ENCODE assay signal across 23 cellular contexts in the genomic region with DNA sequence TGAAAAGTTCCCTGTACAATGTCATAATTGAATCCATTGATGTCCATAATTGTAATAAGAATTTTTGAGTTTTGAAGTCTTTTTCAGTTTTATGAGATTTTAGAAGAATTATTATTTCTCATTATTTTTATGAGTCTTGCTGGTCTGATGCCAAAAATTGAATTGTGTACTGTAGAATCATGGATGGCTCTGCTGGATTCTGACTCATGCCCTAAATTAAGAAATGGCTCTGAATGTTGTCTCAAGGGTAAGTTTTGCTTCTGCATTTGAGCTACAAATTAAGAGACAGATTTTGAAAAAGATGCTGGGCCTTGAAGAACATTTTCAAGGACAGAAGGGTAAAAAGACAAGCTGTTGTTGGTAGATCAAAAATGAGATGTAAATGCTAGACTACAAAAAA.
A peak's percentile ranks its signal among the peaks of the same experiment; 100 is the strongest.
DNase-seq lines count a peak whose midpoint lies in the region; ATAC-seq, FAIRE-seq and TF ChIP-seq lines count a peak whose summit lies in the region.
"Had no signal": no experiment of that assay in that cellular context is flagged by ENCODE, and none has a peak within 500 bp of the region (broad histone marks: within the 10 kb centered on the region; RNA-seq: fewer than 3 reads in every experiment).

No MANE protein-coding gene starts in this region.

- H3K9ac ChIP-seq in Karpas-422 (ENCODE audit: low read length): no peak overlapping the region
- no peak overlapping the region for H3K9ac ChIP-seq in endothelial cell of umbilical vein (replicated peaks; ENCODE audit: extremely low read depth, insufficient read depth, low read length)

- H3K27me3 ChIP-seq in Karpas-422 (ENCODE audit: low read length) (no peaks in the 10 kb centered on the region), endothelial cell of umbilical vein (ENCODE audit: control insufficient read depth in 2 of 2, insufficient read depth in 2 of 2, low read length in 2 of 2) (no peaks in the 10 kb centered on the region), lower lobe of right lung (ENCODE audit: low read depth) (no peaks in the 10 kb centered on the region), SJCRH30 (no peaks in the 10 kb centered on the region)
- H3K27me3 ChIP-seq: gastrocnemius medialis, neutrophil, testis had no signal

- no peak for TF ChIP-seq POLR2A in endothelial cell of umbilical vein (IDR thresholded peaks at IDR 0.05; ENCODE audit: low read depth, low read length)

- no peaks in the 10 kb centered on the region for H3K9me1 ChIP-seq in endothelial cell of umbilical vein (replicated peaks; ENCODE audit: control insufficient read depth, extremely low read depth, insufficient read depth, low read length)

- POLR2A ChIA-PET in endothelial cell of umbilical vein (lab: Charles Lee): no interaction called here

- CTCF ChIA-PET in endothelial cell of umbilical vein (lab: Charles Lee): no interaction called here

- dilution Hi-C loops in endothelial cell of umbilical vein (cut with MboI; ENCODE audit: extremely low pct_ligation_motif_present, low sequenced_read_pairs): no loop called here

- H3K4me1 ChIP-seq in Karpas-422 (ENCODE audit: low read length) (peaks cover 63% of the 10 kb centered on the region), endothelial cell of umbilical vein (ENCODE audit: control insufficient read depth, extremely low read depth, insufficient read depth, low read length) (peaks cover 5% of the 10 kb centered on the region), lower lobe of right lung (no peaks in the 10 kb centered on the region), SJCRH30 (no peaks in the 10 kb centered on the region)
- H3K4me1 ChIP-seq: gastrocnemius medialis, testis had no signal

- FAIRE-seq in endothelial cell of umbilical vein (lab: Jason Lieb, UNC): no peak

- TF ChIP-seq CTCF in AG10803 (conservative IDR thresholded peaks at IDR 0.05; ENCODE audit: low read length) (no peak), endothelial cell of umbilical vein (IDR thresholded peaks at IDR 0.05; ENCODE audit: extremely low read depth in 1 of 2, insufficient read depth in 1 of 2, low read depth in 1 of 2, low read length in 2 of 2) (no peak), lower lobe of right lung (IDR thresholded peaks at IDR 0.05) (no peak)

- H3K4me3 ChIP-seq in AG10803 (ENCODE audit: low read length) (no peak overlapping the region), Karpas-422 (ENCODE audit: low read length) (no peak overlapping the region), endothelial cell of umbilical vein (replicated peaks in 1 of 3; ENCODE audit: insufficient read depth in 1 of 3, low read depth in 1 of 3, low read length in 3 of 3) (no peak overlapping the region), lower lobe of right lung (no peak overlapping the region), SJCRH30 (no peak overlapping the region)
- H3K4me3 ChIP-seq: coronary artery, gastrocnemius medialis, testis had no signal

- H3K79me2 ChIP-seq in Karpas-422 (ENCODE audit: low read length) (no peaks in the 10 kb centered on the region), endothelial cell of umbilical vein (ENCODE audit: control insufficient read depth, insufficient read depth, low read length) (no peaks in the 10 kb centered on the region)

- intact Hi-C loops in endothelial cell of umbilical vein (cut with micrococcal nuclease) (loop anchor here (5.0 kb wide), 1 partner anchor 67 kb away; no protein-coding TSS in a partner anchor), lower lobe of right lung (cut with DNase I) (no loop called here)

- no peak overlapping the region for H3K27ac ChIP-seq in Karpas-422 (ENCODE audit: low read length)
- H3K27ac ChIP-seq in endothelial cell of umbilical vein (ENCODE audit: insufficient read depth, low read depth, low read length): no peak overlapping the region
- no peak overlapping the region for H3K27ac ChIP-seq in lower lobe of right lung
- no peak overlapping the region for H3K27ac ChIP-seq in SJCRH30
- H3K27ac ChIP-seq: gastrocnemius medialis, neutrophil, testis had no signal

- no peak for ATAC-seq in lower lobe of right lung
- no peak for ATAC-seq in HG03460 (IDR thresholded peaks at IDR 0.05; ENCODE audit: unreplicated experiment)
- ATAC-seq: gastrocnemius medialis, left lobe of liver, T-helper 17 cell had no signal

- BruUV-seq in endothelial cell of umbilical vein (replicated peaks; lab: Mats Ljungman, UMichigan): no TSS peak

- H4K20me1 ChIP-seq in Karpas-422 (ENCODE audit: insufficient read depth, low read depth, low read length) (no peaks in the 10 kb centered on the region), endothelial cell of umbilical vein (replicated peaks; ENCODE audit: control insufficient read depth, extremely low read depth, insufficient read depth, low read length) (no peaks in the 10 kb centered on the region)

- peak; percentile 2 for DNase-seq in AG10803 (ENCODE audit: low read depth)
- DNase-seq in Karpas-422: peak; percentile 73
- DNase-seq in endothelial cell of umbilical vein (ENCODE audit: low read depth, low spot score): peak; percentile 41
- peak; percentile 1 for DNase-seq in myocyte (ENCODE audit: low read depth)
- no peak for DNase-seq in lower lobe of right lung
- DNase-seq in SJCRH30: no peak
- DNase-seq in NCI-H82 treated with DMSO at 0.1 percent for 48 hours (lab: John Stamatoyannopoulos, UW; ENCODE audit: unreplicated experiment): no peak
- DNase-seq: activated B cell treated with CpG ODN at 0.5 μM for 24 hours; activated CD4-positive, alpha-beta memory T cell treated with anti-CD3 and anti-CD28 coated beads for 36 hours; activated T-cell treated with anti-CD3 and anti-CD28 coated beads for 4 hours; aorta; CD8-positive, alpha-beta memory T cell; DMS79; gastrocnemius medialis; NCI-H69; SHP77 treated with DMSO at 0.1 percent for 48 hours; stimulated activated CD4-positive, alpha-beta T cell treated with anti-CD3 and anti-CD28 coated beads, Interleukin-15, amount 100 ng/mL, for 24 hours; T-helper 17 cell; testis had no signal

- no peaks in the 10 kb centered on the region for H3K9me2 ChIP-seq in Karpas-422 (replicated peaks; ENCODE audit: insufficient read depth, low read length)

- no peaks in the 10 kb centered on the region for H3K9me3 ChIP-seq in Karpas-422 (ENCODE audit: low read length)
- no peaks in the 10 kb centered on the region for H3K9me3 ChIP-seq in endothelial cell of umbilical vein (replicated peaks; ENCODE audit: control insufficient read depth, insufficient read depth, low read length)
- no peaks in the 10 kb centered on the region for H3K9me3 ChIP-seq in lower lobe of right lung
- H3K9me3 ChIP-seq in SJCRH30 (replicated peaks): no peaks in the 10 kb centered on the region
- H3K9me3 ChIP-seq: gastrocnemius medialis, neutrophil, testis had no signal

- H3K4me2 ChIP-seq in Karpas-422 (ENCODE audit: low read depth, low read length, poor library complexity, severe bottlenecking) (peak overlapping the region; percentile 10), endothelial cell of umbilical vein (ENCODE audit: insufficient read depth, low read length) (no peak overlapping the region)

- H2AFZ ChIP-seq in Karpas-422 (ENCODE audit: low read length) (peak overlapping the region; percentile 46), endothelial cell of umbilical vein (ENCODE audit: low read depth, low read length) (no peak overlapping the region)

- H3K36me3 ChIP-seq in Karpas-422 (ENCODE audit: insufficient read depth, low read length) (no peaks in the 10 kb centered on the region), endothelial cell of umbilical vein (ENCODE audit: control insufficient read depth in 2 of 2, extremely low read depth in 1 of 2, insufficient read depth in 2 of 2, low read length in 2 of 2) (no peaks in the 10 kb centered on the region), lower lobe of right lung (no peaks in the 10 kb centered on the region), SJCRH30 (no peaks in the 10 kb centered on the region)
- H3K36me3 ChIP-seq: gastrocnemius medialis, neutrophil had no signal

TF ChIP-seq in endothelial cell of umbilical vein, 7 proteins besides CTCF, POLR2A, EP300 and RAD21:
- TF ChIP-seq POLR2AphosphoS5 (IDR thresholded peaks at IDR 0.05; ENCODE audit: insufficient read depth, low read depth, low read length) (no peak), FOS (IDR thresholded peaks at IDR 0.05; ENCODE audit: borderline replicate concordance, insufficient read depth, low read length) (no peak), EZH2 (IDR thresholded peaks at IDR 0.05; ENCODE audit: borderline replicate concordance, low read depth, low read length, severe bottlenecking) (no peak)

Comparison
In these comparisons a context has a peak if more than half of its experiments do, and no peak if none do; other contexts are left out.
1. DNase-seq: peak in AG10803 (single experiment), Karpas-422 (single experiment), endothelial cell of umbilical vein (single experiment) and myocyte (single experiment); none in lower lobe of right lung (single experiment), SJCRH30 (0 of 2) and NCI-H82 treated with DMSO at 0.1 percent for 48 hours (single experiment).